20 cellular contexts compared by ENCODE assay signal in the genomic region with DNA sequence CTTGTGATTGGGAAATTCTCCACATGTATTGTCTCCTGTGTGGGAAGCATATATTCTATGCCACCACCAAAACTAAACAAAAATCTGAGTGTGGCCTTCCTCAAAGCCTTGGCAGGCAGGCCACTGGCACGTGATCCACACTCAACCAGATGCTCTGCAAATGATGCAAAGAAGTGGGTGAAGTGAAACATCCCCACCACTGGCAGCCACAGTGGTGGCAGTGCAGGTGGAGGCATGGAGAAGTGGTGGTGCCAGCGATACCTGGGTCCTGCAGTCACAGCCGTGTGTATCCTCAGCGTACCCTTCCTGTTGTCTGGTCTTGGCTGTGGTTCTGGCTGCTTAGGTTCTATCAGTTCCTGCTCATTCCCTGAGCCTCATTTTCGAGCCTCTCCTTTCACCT.
"Had no signal": no experiment of that assay in that cellular context is flagged by ENCODE, and none has a peak within 500 bp of the region (broad histone marks: within the 10 kb centered on the region; RNA-seq: fewer than 3 reads in every experiment).

No MANE protein-coding gene starts in this region.

- H3K4me3 ChIP-seq: K562, SJSA1, SK-N-MC had no signal

- H3K27ac ChIP-seq: HL-60, KMS-11, SJSA1, SK-N-MC had no signal

- FAIRE-seq: HTR-8/SVneo, K562 had no signal

- H3K36me3 ChIP-seq: SJSA1 had no signal

- H3K27me3 ChIP-seq: SJSA1 had no signal

- H3K9me3 ChIP-seq: SJSA1 had no signal

- H3K4me1 ChIP-seq: SJSA1 had no signal

- H3K4me2 ChIP-seq: KMS-11 had no signal

- H3K9ac ChIP-seq: KMS-11 had no signal

- ATAC-seq: K562 had no signal

- DNase-seq: Kasumi-1, MM.1S, NCI-H1092 treated with DMSO at 0.1 percent for 48 hours, NCI-H1436, NCI-H1930, NCI-H2081, NCI-H2107, NCI-H2227 treated with DMSO at 0.1 percent for 48 hours, NCI-H524, NCI-H526 treated with DMSO at 0.1 percent for 48 hours, NCI-H748 treated with DMSO at 0.1 percent for 48 hours, Right ventricle myocardium superior, RPMI8226, SIG-M5 had no signal
